Comparison of ENCODE assay signal across 8 cellular contexts in genomic region chr5:36242534-36243144, GRCh38. TPM values are rescaled to one million over a fixed set of nuclear protein-coding genes. Genes with fewer than 3 reads are reported as not detected.
DNase-seq lines count a peak whose midpoint lies in the region; ATAC-seq and TF ChIP-seq lines count a peak whose summit lies in the region.

No MANE protein-coding gene starts in this region.

- H3K4me1 ChIP-seq in right atrium auricular region (peaks cover 0 to 41% of the 10 kb centered on the region in 2 donors), gastrocnemius medialis (peaks cover 31 to 36% of the 10 kb centered on the region in 2 donors)

- H3K9me3 Mint-ChIP-seq in activated T-helper 1 cell treated with anti-CD3 and anti-CD28 coated beads, Interleukin-12 subunit alpha, Interleukin-12 subunit beta, Interleukin-2, Interleukin-4 antibody, amounts not matched to agents 30 ng/mL and 10 ng/mL and 1 ng/mL, durations not matched to agents 14 hours and 24 hours and 36 hours, result no peaks in the 10 kb centered on the region

- H3K27ac ChIP-seq in right atrium auricular region (peak overlapping the region; percentile 98 to 99), gastrocnemius medialis (peak overlapping the region; percentile 96 to 99 (median 98))

- H3K4me3 ChIP-seq in right atrium auricular region, result peak overlapping the region; percentile 83 to 93
- peak overlapping the region; percentile 86 to 99 (median 95) for H3K4me3 ChIP-seq in gastrocnemius medialis

- H3K9me3 ChIP-seq in right atrium auricular region, result no peaks in the 10 kb centered on the region
- H3K9me3 ChIP-seq in gastrocnemius medialis, result no peaks in the 10 kb centered on the region

- TF ChIP-seq POLR2A in gastrocnemius medialis (IDR thresholded peaks at IDR 0.05), result no peak

- H3K4me3 Mint-ChIP-seq in activated T-helper 1 cell treated with anti-CD3 and anti-CD28 coated beads, Interleukin-12 subunit alpha, Interleukin-12 subunit beta, Interleukin-2, Interleukin-4 antibody, amounts not matched to agents 30 ng/mL and 10 ng/mL and 1 ng/mL, durations not matched to agents 14 hours and 24 hours and 36 hours, result peak overlapping the region; percentile 90

- intact Hi-C loops in activated T-helper 1 cell treated with anti-CD3 and anti-CD28 coated beads, Interleukin-12 subunit alpha, Interleukin-12 subunit beta, Interleukin-2, Interleukin-4 antibody, amounts not matched to agents 30 ng/mL and 10 ng/mL and 1 ng/mL, durations not matched to agents 14 hours and 24 hours and 36 hours (cut with micrococcal nuclease), result loop anchor here (1.0 to 10.0 kb wide), 9 partner anchors 91 to 1327 kb away; partner anchors contain the start of genes BRIX1, DNAJC21, IL7R and LMBRD2
- intact Hi-C loops in gastrocnemius medialis (cut with DNase I; ENCODE audit: low total_unique reads), result loop anchor here (1.0 to 10.0 kb wide), 5 partner anchors 63 to 634 kb away; partner anchors contain the start of gene NIPBL

- peak overlapping the region; percentile 96 for H3K27ac Mint-ChIP-seq in activated T-helper 1 cell treated with anti-CD3 and anti-CD28 coated beads, Interleukin-12 subunit alpha, Interleukin-12 subunit beta, Interleukin-2, Interleukin-4 antibody, amounts not matched to agents 30 ng/mL and 10 ng/mL and 1 ng/mL, durations not matched to agents 14 hours and 24 hours and 36 hours

- H3K27me3 ChIP-seq in right atrium auricular region (no peaks in the 10 kb centered on the region), gastrocnemius medialis (no peaks in the 10 kb centered on the region)

- H3K4me1 Mint-ChIP-seq in activated T-helper 1 cell treated with anti-CD3 and anti-CD28 coated beads, Interleukin-12 subunit alpha, Interleukin-12 subunit beta, Interleukin-2, Interleukin-4 antibody, amounts not matched to agents 30 ng/mL and 10 ng/mL and 1 ng/mL, durations not matched to agents 14 hours and 24 hours and 36 hours (ENCODE audit: low read depth), result peaks cover 38% of the 10 kb centered on the region

- TF ChIP-seq CTCF in right atrium auricular region (IDR thresholded peaks at IDR 0.05) (no peak), gastrocnemius medialis (IDR thresholded peaks at IDR 0.05 in 4 of 5, conservative IDR thresholded peaks at IDR 0.05 in 1 of 5) (no peak)

- H3K36me3 Mint-ChIP-seq in activated T-helper 1 cell treated with anti-CD3 and anti-CD28 coated beads, Interleukin-12 subunit alpha, Interleukin-12 subunit beta, Interleukin-2, Interleukin-4 antibody, amounts not matched to agents 30 ng/mL and 10 ng/mL and 1 ng/mL, durations not matched to agents 14 hours and 24 hours and 36 hours (ENCODE audit: low read depth), result peaks cover 3% of the 10 kb centered on the region

- peak; percentile 61 for DNase-seq in activated effector memory CD4-positive, alpha-beta T cell treated with anti-CD3 and anti-CD28 coated beads, Interleukin-2, amount 50 U/mL, for 16 hours
- no peak for DNase-seq in activated effector memory CD4-positive, alpha-beta T cell treated with Interleukin-2 at 50 U/mL for 16 hours
- DNase-seq in activated T-helper 1 cell treated with anti-CD3 and anti-CD28 coated beads, Interleukin-12 subunit alpha, Interleukin-12 subunit beta, Interleukin-2, Interleukin-4 antibody, amounts not matched to agents 30 ng/mL and 10 ng/mL and 1 ng/mL, durations not matched to agents 14 hours and 24 hours and 36 hours (ENCODE audit: low spot score), result no peak
- no peak for DNase-seq in right atrium auricular region (ENCODE audit: low spot score)
- DNase-seq in gastrocnemius medialis, result no peak
- DNase-seq in NCI-H510A treated with DMSO at 0.1 percent for 48 hours (lab: John Stamatoyannopoulos, UW), result no peak
- no peak for DNase-seq in NCI-H1105 (lab: John Stamatoyannopoulos, UW)

- no peak for ATAC-seq in gastrocnemius medialis
- ATAC-seq in HG03442 (IDR thresholded peaks at IDR 0.05; ENCODE audit: unreplicated experiment), result no peak

- H3K36me3 ChIP-seq in right atrium auricular region, result no peaks in the 10 kb centered on the region
- H3K36me3 ChIP-seq in gastrocnemius medialis, result no peaks in the 10 kb centered on the region

- in situ Hi-C loops in gastrocnemius medialis (cut with MboI; ENCODE audit: low sequenced_read_pairs in 4 of 4), result loop anchor here in 1 of 4 donors (25.0 kb wide), 1 partner anchor 645 kb away; the partner anchor contains the start of gene NIPBL

- H3K27me3 Mint-ChIP-seq in activated T-helper 1 cell treated with anti-CD3 and anti-CD28 coated beads, Interleukin-12 subunit alpha, Interleukin-12 subunit beta, Interleukin-2, Interleukin-4 antibody, amounts not matched to agents 30 ng/mL and 10 ng/mL and 1 ng/mL, durations not matched to agents 14 hours and 24 hours and 36 hours (ENCODE audit: insufficient read depth), result peaks cover 11% of the 10 kb centered on the region

RNA-seq across cellular contexts. Expression of gene NADK2, which starts 0.9 kb away (rescaled TPM):
- 21.7 and 25.1 TPM in 2 replicates for total RNA-seq in activated T-helper 1 cell treated with anti-CD3 and anti-CD28 coated beads, Interleukin-12 subunit alpha, Interleukin-12 subunit beta, Interleukin-2, Interleukin-4 antibody, amounts not matched to agents 30 ng/mL and 10 ng/mL and 1 ng/mL, durations not matched to agents 14 hours and 24 hours and 36 hours
- total RNA-seq in right atrium auricular region, result 10 to 100 TPM; 17.9 to 30.4 TPM
- total RNA-seq in gastrocnemius medialis, result 10 to 100 TPM; 23.6 to 34.4 (median 27.8) TPM

RNA-seq across cellular contexts. Expression of gene RANBP3L, which starts 59.1 kb away (rescaled TPM):
- not detected in 2 replicates for total RNA-seq in activated T-helper 1 cell treated with anti-CD3 and anti-CD28 coated beads, Interleukin-12 subunit alpha, Interleukin-12 subunit beta, Interleukin-2, Interleukin-4 antibody, amounts not matched to agents 30 ng/mL and 10 ng/mL and 1 ng/mL, durations not matched to agents 14 hours and 24 hours and 36 hours
- total RNA-seq in right atrium auricular region, result 1 to 10 TPM in 1 of 2 donors, under 1 TPM in 1; 0.98 to 1.7 TPM
- total RNA-seq in gastrocnemius medialis, result 1 to 10 TPM in 2 of 4 donors, under 1 TPM in 2; 0.82 to 2.5 (median 1.2) TPM
